ENCODE assay signal across 17 cellular contexts in genomic region chr16:14101415-14101814, GRCh38. TPM values are rescaled to one million over a fixed set of nuclear protein-coding genes. Genes with fewer than 3 reads are reported as not detected.
DNase-seq lines count a peak whose midpoint lies in the region; ATAC-seq and TF ChIP-seq lines count a peak whose summit lies in the region.
"Had no signal": no experiment of that assay in that cellular context is flagged by ENCODE, and none has a peak within 500 bp of the region (broad histone marks: within the 10 kb centered on the region; RNA-seq: fewer than 3 reads in every experiment).

No MANE protein-coding gene starts in this region.

- H3K9me2 ChIP-seq in MM.1S (replicated peaks; ENCODE audit: insufficient read depth, low read length) = no peaks in the 10 kb centered on the region
- no peaks in the 10 kb centered on the region for H3K9me2 ChIP-seq in GM23338 (ENCODE audit: insufficient read depth)

- H3K4me3 ChIP-seq in MM.1S (ENCODE audit: low read length) (no peak overlapping the region), GM23338 (no peak overlapping the region)
- H3K4me3 ChIP-seq: testis had no signal

- H3F3A ChIP-seq in MM.1S (ENCODE audit: insufficient read depth, low read length) (no peaks in the 10 kb centered on the region), GM23338 (replicated peaks; ENCODE audit: low read depth) (no peaks in the 10 kb centered on the region)

- H3K27me3 Mint-ChIP-seq in stimulated activated naive CD8-positive, alpha-beta T cell treated with anti-CD3 and anti-CD28 coated beads, Interleukin-15, amount 100 ng/mL, for 72 hours = no peaks in the 10 kb centered on the region
- H3K27me3 Mint-ChIP-seq in GM23338 (ENCODE audit: insufficient read depth, low read depth, poor library complexity) = no peaks in the 10 kb centered on the region

- no peak overlapping the region for H3K9ac ChIP-seq in MM.1S (ENCODE audit: low read length)

- peaks cover 9% of the 10 kb centered on the region; the same call in 1 of the 2 replicates for H3K4me1 ChIP-seq in MM.1S (ENCODE audit: low read length)
- H3K4me1 ChIP-seq in GM23338 (ENCODE audit: insufficient read depth) = peaks cover 21% of the 10 kb centered on the region

- no peak overlapping the region for H2AFZ ChIP-seq in MM.1S (ENCODE audit: low read length)
- H2AFZ ChIP-seq in GM23338 = no peak overlapping the region

- H3K4me1 Mint-ChIP-seq in stimulated activated naive CD8-positive, alpha-beta T cell treated with anti-CD3 and anti-CD28 coated beads, Interleukin-15, amount 100 ng/mL, for 72 hours = peaks cover 28% of the 10 kb centered on the region
- peaks cover 36% of the 10 kb centered on the region for H3K4me1 Mint-ChIP-seq in GM23338

- DNase-seq in stimulated activated naive CD8-positive, alpha-beta T cell treated with anti-CD3 and anti-CD28 coated beads, Interleukin-15, amount 100 ng/mL, for 72 hours = no peak
- DNase-seq in stimulated activated naive CD8-positive, alpha-beta T cell treated with anti-CD3 and anti-CD28 coated beads, Interleukin-15, Interleukin-2, amounts not matched to agents 100 U/mL and 50 U/mL, for 24 hours = no peak
- peak; percentile 28 for DNase-seq in MM.1S
- peak; percentile 4 for DNase-seq in glomerular visceral epithelial cell (ENCODE audit: extremely low spot score)
- DNase-seq in stimulated activated CD4-positive, alpha-beta T cell treated with anti-CD3 and anti-CD28 coated beads, Interleukin-12 subunit alpha, Interleukin-12 subunit beta, amount 100 ng/mL, for 4 hours = no peak
- DNase-seq in GM23338 (ENCODE audit: low spot score) = no peak
- no peak for DNase-seq in mesenteric fat pad (ENCODE audit: low spot score)
- DNase-seq: activated CD4-positive, alpha-beta T cell treated with anti-CD3 and anti-CD28 coated beads, Interleukin-2, amount 50 U/mL, for 48 hours; activated effector memory CD4-positive, alpha-beta T cell treated with Interleukin-2 at 50 U/mL for 16 hours; Karpas-422; mesendoderm; NCI-H2029 treated with DMSO at 0.1 percent for 48 hours; SIG-M5; T1000; testis had no signal

- H3K79me2 ChIP-seq in MM.1S (ENCODE audit: low read length) = no peaks in the 10 kb centered on the region
- H3K79me2 ChIP-seq in GM23338 (replicated peaks; ENCODE audit: insufficient read depth) = peaks cover 98% of the 10 kb centered on the region

- no peaks in the 10 kb centered on the region for H3K27me3 ChIP-seq in MM.1S (replicated peaks; ENCODE audit: insufficient read depth, low read length)
- no peaks in the 10 kb centered on the region for H3K27me3 ChIP-seq in GM23338 (ENCODE audit: insufficient read depth)
- H3K27me3 ChIP-seq: testis had no signal

- H3K27ac Mint-ChIP-seq in stimulated activated naive CD8-positive, alpha-beta T cell treated with anti-CD3 and anti-CD28 coated beads, Interleukin-15, amount 100 ng/mL, for 72 hours = no peak overlapping the region
- no peak overlapping the region for H3K27ac Mint-ChIP-seq in GM23338

- no peak overlapping the region for H3K4me3 Mint-ChIP-seq in stimulated activated naive CD8-positive, alpha-beta T cell treated with anti-CD3 and anti-CD28 coated beads, Interleukin-15, amount 100 ng/mL, for 72 hours
- no peak overlapping the region for H3K4me3 Mint-ChIP-seq in GM23338

- H3K36me3 ChIP-seq in MM.1S (replicated peaks; ENCODE audit: insufficient read depth, low read length) (no peaks in the 10 kb centered on the region), GM23338 (ENCODE audit: insufficient read depth) (no peaks in the 10 kb centered on the region)

- peak; percentile 53 for ATAC-seq in stimulated activated naive CD8-positive, alpha-beta T cell treated with anti-CD3 and anti-CD28 coated beads, Interleukin-15, amount 100 ng/mL, for 72 hours
- ATAC-seq in stimulated activated naive CD8-positive, alpha-beta T cell treated with anti-CD3 and anti-CD28 coated beads, Interleukin-15, Interleukin-2, amounts not matched to agents 100 U/mL and 50 U/mL, for 24 hours = no peak
- ATAC-seq in GM18502 (IDR thresholded peaks at IDR 0.05; ENCODE audit: poor library complexity, unreplicated experiment) (no peak), GM23338 (no peak)

- no peaks in the 10 kb centered on the region for H4K20me1 ChIP-seq in MM.1S (ENCODE audit: insufficient read depth, low read length)
- H4K20me1 ChIP-seq in GM23338 (replicated peaks; ENCODE audit: insufficient read depth) = peaks cover 26% of the 10 kb centered on the region

- H3K27ac ChIP-seq in MM.1S (ENCODE audit: low read length) (no peak overlapping the region), GM23338 (ENCODE audit: low read depth) (no peak overlapping the region)
- H3K27ac ChIP-seq: HL-60, testis had no signal

- no peak for TF ChIP-seq CTCF in MM.1S (IDR thresholded peaks at IDR 0.05; ENCODE audit: low read length)
- no peak for TF ChIP-seq CTCF in GM23338 (conservative IDR thresholded peaks at IDR 0.05; ENCODE audit: low read depth in 2 of 2)

- H3K36me3 Mint-ChIP-seq in GM23338 (ENCODE audit: low read depth) = no peaks in the 10 kb centered on the region; the same call in 2 of the 3 replicates

- no peak overlapping the region; the same call in 1 of the 2 replicates for H3K4me2 ChIP-seq in MM.1S (ENCODE audit: low read depth, low read length)
- no peak overlapping the region for H3K4me2 ChIP-seq in GM23338

- no peaks in the 10 kb centered on the region for H3K9me3 Mint-ChIP-seq in stimulated activated naive CD8-positive, alpha-beta T cell treated with anti-CD3 and anti-CD28 coated beads, Interleukin-15, amount 100 ng/mL, for 72 hours
- no peaks in the 10 kb centered on the region for H3K9me3 Mint-ChIP-seq in GM23338

- no peaks in the 10 kb centered on the region for H3K9me3 ChIP-seq in MM.1S (replicated peaks; ENCODE audit: insufficient read depth, low read length)
- H3K9me3 ChIP-seq: testis had no signal

TF ChIP-seq in GM23338, 12 proteins besides CTCF, POLR2A, EP300 and RAD21:
- TF ChIP-seq REST (IDR thresholded peaks at IDR 0.05; ENCODE audit: unreplicated experiment) = no peak

RNA-seq across cellular contexts. Expression of gene MRTFB, which starts 30.3 kb away (rescaled TPM):
- 22.2 and 22.4 TPM in 2 replicates for total RNA-seq in GM23338 (2014; rRNA removed; shearing (Covaris generic))
- polyA plus RNA-seq in GM23338 (2016; fragmentation: Nextera tagmentation; extraction: Ambion mirVana) = 9.7 and 13.9 TPM in 2 replicates
- 53.8 TPM for total RNA-seq in mesenteric fat pad

Comparison
In these comparisons a context has a peak if more than half of its experiments do, and no peak if none do; other contexts are left out.
1. DNase-seq: peak in MM.1S (single experiment) and glomerular visceral epithelial cell (single experiment); none in stimulated activated naive CD8-positive, alpha-beta T cell treated with anti-CD3 and anti-CD28 coated beads, Interleukin-15, amount 100 ng/mL, for 72 hours (0 of 2), stimulated activated naive CD8-positive, alpha-beta T cell treated with anti-CD3 and anti-CD28 coated beads, Interleukin-15, Interleukin-2, amounts not matched to agents 100 U/mL and 50 U/mL, for 24 hours (single experiment), stimulated activated CD4-positive, alpha-beta T cell treated with anti-CD3 and anti-CD28 coated beads, Interleukin-12 subunit alpha, Interleukin-12 subunit beta, amount 100 ng/mL, for 4 hours (single experiment), GM23338 (single experiment) and mesenteric fat pad (single experiment).